20 cellular contexts compared by ENCODE assay signal in the genomic region with DNA sequence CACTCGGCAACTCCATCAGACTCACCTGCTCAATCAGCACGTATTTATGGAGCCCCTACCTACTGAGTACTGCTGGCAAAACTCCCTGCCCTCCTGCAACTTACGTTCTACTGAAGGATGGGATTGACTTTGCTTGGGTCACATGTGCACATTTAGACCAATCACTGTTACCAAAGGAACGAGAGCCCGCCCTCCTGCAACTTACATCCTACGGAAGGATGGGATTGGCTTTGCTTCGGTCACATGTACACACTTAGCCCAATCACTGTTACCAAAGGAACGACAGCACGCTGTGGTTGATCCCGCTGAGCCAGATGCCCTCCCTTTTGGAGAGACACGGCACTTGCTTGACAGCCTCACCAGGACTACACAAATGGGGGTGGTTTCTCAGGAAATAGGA.
"Had no signal": no experiment of that assay in that cellular context is flagged by ENCODE, and none has a peak within 500 bp of the region (broad histone marks: within the 10 kb centered on the region; RNA-seq: fewer than 3 reads in every experiment).

No MANE protein-coding gene starts in this region.

- H3K4me3 Mint-ChIP-seq: activated CD4-positive, alpha-beta T cell treated with anti-CD3 and anti-CD28 coated beads for 36 hours; memory B cell; naive thymus-derived CD4-positive, alpha-beta T cell; neural progenitor cell had no signal

- H3K27me3 ChIP-seq: breast epithelium, neural progenitor cell, thyroid gland had no signal

- H3K9ac ChIP-seq: neural progenitor cell had no signal

- H3K27ac ChIP-seq: adrenal gland, breast epithelium, coronary artery, gastrocnemius medialis, neural progenitor cell, psoas muscle, thyroid gland had no signal

- H3K9me3 Mint-ChIP-seq: activated naive CD4-positive, alpha-beta T cell treated with anti-CD3 and anti-CD28 coated beads, Interleukin-2, amount 50 U/mL, for 72 hours; memory B cell; naive thymus-derived CD4-positive, alpha-beta T cell; neural progenitor cell had no signal

- H3K36me3 ChIP-seq: adrenal gland, breast epithelium, gastrocnemius medialis, neural progenitor cell, thyroid gland had no signal

- FAIRE-seq: astrocyte, small intestine had no signal

- H3K27me3 Mint-ChIP-seq: activated CD4-positive, alpha-beta T cell treated with anti-CD3 and anti-CD28 coated beads for 36 hours had no signal

- ATAC-seq: activated CD4-positive, alpha-beta T cell treated with anti-CD3 and anti-CD28 coated beads for 36 hours; activated naive CD4-positive, alpha-beta T cell treated with anti-CD3 and anti-CD28 coated beads, Interleukin-2, amount 50 U/mL, for 72 hours; esophagus mucosa; gastrocnemius medialis; naive thymus-derived CD4-positive, alpha-beta T cell; psoas muscle; right cardiac atrium had no signal

- H3K4me3 ChIP-seq: adrenal gland, breast epithelium, coronary artery, gastrocnemius medialis, neural progenitor cell, psoas muscle, thyroid gland had no signal

- H3K36me3 Mint-ChIP-seq: activated naive CD4-positive, alpha-beta T cell treated with anti-CD3 and anti-CD28 coated beads, Interleukin-2, amount 50 U/mL, for 72 hours; memory B cell; naive thymus-derived CD4-positive, alpha-beta T cell; neural progenitor cell had no signal

- H3K9me3 ChIP-seq: adrenal gland, breast epithelium, gastrocnemius medialis, psoas muscle, thyroid gland had no signal

- H3K4me1 Mint-ChIP-seq: activated CD4-positive, alpha-beta T cell treated with anti-CD3 and anti-CD28 coated beads for 36 hours had no signal

- DNase-seq: activated CD4-positive, alpha-beta T cell treated with anti-CD3 and anti-CD28 coated beads for 36 hours; activated CD4-positive, alpha-beta T cell treated with anti-CD3 and anti-CD28 coated beads, Interleukin-2, amount 50 U/mL, for 48 hours; activated gamma-delta T cell; adrenal gland; gastrocnemius medialis; head of caudate nucleus; naive thymus-derived CD4-positive, alpha-beta T cell; psoas muscle; right cardiac atrium; small intestine; stimulated activated CD4-positive, alpha-beta T cell treated with anti-CD3 and anti-CD28 coated beads, Interleukin-15, amount 100 ng/mL, for 24 hours; stimulated activated CD4-positive, alpha-beta T cell treated with anti-CD3 and anti-CD28 coated beads, Interleukin-4, amount 100 ng/mL, for 1 hour; thyroid gland had no signal

- H3K4me1 ChIP-seq: adrenal gland, breast epithelium, gastrocnemius medialis, neural progenitor cell, psoas muscle had no signal

- H3K27ac Mint-ChIP-seq: activated CD4-positive, alpha-beta T cell treated with anti-CD3 and anti-CD28 coated beads for 36 hours; activated naive CD4-positive, alpha-beta T cell treated with anti-CD3 and anti-CD28 coated beads, Interleukin-2, amount 50 U/mL, for 72 hours; memory B cell; neural progenitor cell had no signal
